21 cellular contexts compared by ENCODE assay signal in genomic region chr12:10989107-10989506, GRCh38. TPM values are rescaled to one million over a fixed set of nuclear protein-coding genes. Genes with fewer than 3 reads are reported as not detected.
"Had no signal": no experiment of that assay in that cellular context is flagged by ENCODE, and none has a peak within 500 bp of the region (broad histone marks: within the 10 kb centered on the region; RNA-seq: fewer than 3 reads in every experiment).

No MANE protein-coding gene starts in this region.

- DNase-seq: dermis blood vessel endothelial cell; effector memory CD4-positive, alpha-beta T cell; foreskin keratinocyte; heart left ventricle; kidney; natural killer cell; occipital lobe; ovary; posterior cingulate gyrus; psoas muscle; right cardiac atrium; sigmoid colon; stimulated activated CD4-positive, alpha-beta T cell treated with anti-CD3 and anti-CD28 coated beads, Interleukin-4, amount 100 ng/mL, for 4 hours; stimulated activated naive B cell treated with anti-CD40 and anti-IgM and Interleukin-4, amounts not matched to agents 10 μg/mL and 1 μg/mL and 100 μg/mL, for 72 hours; stomach; thyroid gland; trophoblast cell had no signal

- H3K27ac Mint-ChIP-seq: memory B cell; natural killer cell; stimulated activated naive B cell treated with anti-CD40 and anti-IgM and Interleukin-4, amounts not matched to agents 10 μg/mL and 1 μg/mL and 100 μg/mL, for 72 hours had no signal

- H3K4me3 Mint-ChIP-seq: memory B cell; natural killer cell; stimulated activated naive B cell treated with anti-CD40 and anti-IgM and Interleukin-4, amounts not matched to agents 10 μg/mL and 1 μg/mL and 100 μg/mL, for 72 hours had no signal

- H3K4me1 Mint-ChIP-seq: memory B cell; stimulated activated naive B cell treated with anti-CD40 and anti-IgM and Interleukin-4, amounts not matched to agents 10 μg/mL and 1 μg/mL and 100 μg/mL, for 72 hours had no signal

- H3K9me3 Mint-ChIP-seq: natural killer cell had no signal

- H3K27me3 Mint-ChIP-seq: memory B cell; stimulated activated naive B cell treated with anti-CD40 and anti-IgM and Interleukin-4, amounts not matched to agents 10 μg/mL and 1 μg/mL and 100 μg/mL, for 72 hours had no signal

- ATAC-seq: foreskin keratinocyte, gastroesophageal sphincter, heart left ventricle, left lobe of liver, natural killer cell, psoas muscle, right cardiac atrium had no signal

RNA-seq across cellular contexts. Expression of gene TAS2R50, which starts 2.4 kb away (rescaled TPM):
- total RNA-seq: epithelial cell of proximal tubule had no signal

RNA-seq across cellular contexts. Expression of gene TAS2R19, which starts 33.3 kb away (rescaled TPM):
- total RNA-seq: epithelial cell of proximal tubule had no signal

RNA-seq across cellular contexts. Expression of gene TAS2R31, which starts 42.1 kb away (rescaled TPM):
- total RNA-seq: epithelial cell of proximal tubule had no signal
